Comparison of ENCODE assay signal across 19 cellular contexts in genomic region chr1:58143972-58144752, GRCh38.
DNase-seq lines count a peak whose midpoint lies in the region; ATAC-seq, FAIRE-seq and TF ChIP-seq lines count a peak whose summit lies in the region.
"Had no signal": no experiment of that assay in that cellular context is flagged by ENCODE, and none has a peak within 500 bp of the region (broad histone marks: within the 10 kb centered on the region; RNA-seq: fewer than 3 reads in every experiment).

No MANE protein-coding gene starts in this region.

- no peaks in the 10 kb centered on the region for H3K79me2 ChIP-seq in Karpas-422 (ENCODE audit: low read length)

- H3K4me2 ChIP-seq in Karpas-422 (ENCODE audit: low read depth, low read length, poor library complexity, severe bottlenecking) = peak overlapping the region; percentile 58

- no peaks in the 10 kb centered on the region; the same call in 1 of the 2 replicates for H3K36me3 ChIP-seq in Karpas-422 (ENCODE audit: insufficient read depth, low read length)
- H3K36me3 ChIP-seq: SJCRH30 had no signal

- peak overlapping the region; percentile 78; the same call in 1 of the 2 replicates for H2AFZ ChIP-seq in Karpas-422 (ENCODE audit: low read length)

- H3K9ac ChIP-seq in Karpas-422 (ENCODE audit: low read length) = peak overlapping the region; percentile 56

- TF ChIP-seq POLR2A in GM12891 (IDR thresholded peaks at IDR 0.05; ENCODE audit: low read depth, low read length) = no peak

- H3K9me3 ChIP-seq in Karpas-422 (ENCODE audit: low read length) = no peaks in the 10 kb centered on the region; the same call in 1 of the 2 replicates
- H3K9me3 ChIP-seq: Caco-2 had no signal

- H3K27me3 ChIP-seq in Karpas-422 (ENCODE audit: low read length) = no peaks in the 10 kb centered on the region
- H3K27me3 ChIP-seq: SJCRH30 had no signal

- H4K20me1 ChIP-seq in Karpas-422 (ENCODE audit: insufficient read depth, low read depth, low read length) = no peaks in the 10 kb centered on the region

- no peak for FAIRE-seq in GM12891 (lab: Jason Lieb, UNC)
- FAIRE-seq: G401.6, HTR-8/SVneo had no signal

- ATAC-seq in left lobe of liver (peak; percentile 71), GM19452 (IDR thresholded peaks at IDR 0.05; ENCODE audit: unreplicated experiment) (no peak)

- H3K4me3 ChIP-seq in Karpas-422 (ENCODE audit: low read length) = peak overlapping the region; percentile 12; the same call in 1 of the 2 replicates
- H3K4me3 ChIP-seq: SJCRH30 had no signal

- peak overlapping the region; percentile 93 for H3K27ac ChIP-seq in Karpas-422 (ENCODE audit: low read length)
- H3K27ac ChIP-seq: C4-2B, RWPE1, SJCRH30 had no signal

- no peaks in the 10 kb centered on the region for H3K9me2 ChIP-seq in Karpas-422 (replicated peaks; ENCODE audit: insufficient read depth, low read length)

- DNase-seq in NCI-H1436 (lab: John Stamatoyannopoulos, UW) (peak; percentile 3), NCI-H1436 treated with DMSO at 0.1 percent for 48 hours (lab: John Stamatoyannopoulos, UW) (no peak), Karpas-422 (peak; percentile 92), NCI-H82 (lab: John Stamatoyannopoulos, UW) (peak; percentile 81), left lobe of liver (ENCODE audit: low spot score) (no peak), GM12891 (ENCODE audit: insufficient read length, low spot score) (no peak), cortex of kidney (lab: John Stamatoyannopoulos, UW) (no peak)
- DNase-seq: Caco-2; DMS79 treated with DMSO at 0.1 percent for 48 hours; GOT3; NCI-H446; NK-92 treated with Interleukin-12 subunit alpha and Interleukin-12 subunit beta, amount 100 ng/mL, for 24 hours; OCI-M1; SJCRH30 had no signal

- H3K4me1 ChIP-seq in Karpas-422 (ENCODE audit: low read length) = peaks cover 63% of the 10 kb centered on the region
- H3K4me1 ChIP-seq: Caco-2, SJCRH30 had no signal

TF ChIP-seq in GM12891, 5 proteins besides CTCF, POLR2A, EP300 and RAD21:
- no peak for TF ChIP-seq SPI1 (IDR thresholded peaks at IDR 0.05; ENCODE audit: low read depth, low read length)
- TF ChIP-seq POU2F2 (IDR thresholded peaks at IDR 0.05; ENCODE audit: low read depth, low read length) = no peak

Comparison
In these comparisons a context has a peak if more than half of its experiments do, and no peak if none do; other contexts are left out.
1. DNase-seq: peak in NCI-H1436 (single experiment), Karpas-422 (single experiment) and NCI-H82 (single experiment); none in NCI-H1436 treated with DMSO at 0.1 percent for 48 hours (single experiment), left lobe of liver (single experiment), GM12891 (single experiment) and cortex of kidney (single experiment).